Comparison of ENCODE assay signal across 27 cellular contexts in the genomic region with DNA sequence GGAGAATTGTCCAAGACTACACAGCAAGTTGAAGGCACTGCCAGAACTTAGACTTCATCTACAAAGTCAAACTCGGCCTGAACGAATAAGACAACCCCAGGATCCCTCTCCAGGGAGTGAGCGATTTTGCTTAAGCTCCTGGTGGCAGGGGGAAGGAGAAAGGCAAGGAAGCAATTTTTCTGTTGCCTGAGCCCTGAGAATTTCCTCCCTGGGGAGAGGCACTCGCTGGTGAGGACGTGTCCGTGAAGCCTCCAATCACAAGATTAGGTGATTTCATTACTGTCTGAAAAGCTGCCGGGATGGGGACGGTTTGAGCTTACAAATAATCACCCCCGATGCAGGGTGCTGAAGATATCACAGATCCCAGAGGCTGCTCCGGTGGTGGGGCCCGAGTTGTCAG. TPM values are rescaled to one million over a fixed set of nuclear protein-coding genes. Genes with fewer than 3 reads are reported as not detected.
A peak's percentile ranks its signal among the peaks of the same experiment; 100 is the strongest.
DNase-seq lines count a peak whose midpoint lies in the region; ATAC-seq, FAIRE-seq and TF ChIP-seq lines count a peak whose summit lies in the region.
"Had no signal": no experiment of that assay in that cellular context is flagged by ENCODE, and none has a peak within 500 bp of the region (broad histone marks: within the 10 kb centered on the region; RNA-seq: fewer than 3 reads in every experiment).

No MANE protein-coding gene starts in this region.

- no peak overlapping the region for H4K91ac ChIP-seq in neuronal stem cell (ENCODE audit: low read depth, low read length, poor library complexity)

- H3K36me3 ChIP-seq in A673 (ENCODE audit: insufficient read depth, low read length, poor library complexity, severe bottlenecking): no peaks in the 10 kb centered on the region
- no peaks in the 10 kb centered on the region for H3K36me3 ChIP-seq in NT2/D1 (ENCODE audit: insufficient read depth, insufficient read length, low read length)
- H3K36me3 ChIP-seq in neuronal stem cell (replicated peaks in 1 of 2; ENCODE audit: control insufficient read depth in 2 of 2, insufficient read depth in 2 of 2, low read length in 2 of 2): no peaks in the 10 kb centered on the region
- H3K36me3 ChIP-seq in lower lobe of right lung: no peaks in the 10 kb centered on the region
- H3K36me3 ChIP-seq: BE2C had no signal

- no peak overlapping the region for H3K14ac ChIP-seq in neuronal stem cell (ENCODE audit: low read length)

- intact Hi-C loops in A673 (cut with micrococcal nuclease; ENCODE audit: unreplicated experiment) (no loop called here), head of caudate nucleus (cut with DNase I) (no loop called here), lower lobe of right lung (cut with DNase I) (no loop called here)

- FAIRE-seq in frontal cortex (lab: Jason Lieb, UNC): no peak
- FAIRE-seq: A204.1, D721Med, GM12878, GM19239 had no signal

- CTCF ChIA-PET in A673 (lab: Charles Lee): interaction anchor here (0.5 kb wide), 1 partner anchor 165 kb away, joined by 7 read pairs; no protein-coding TSS in a partner anchor

- H2BK120ac ChIP-seq in neuronal stem cell (ENCODE audit: low read depth, low read length): no peak overlapping the region

- ATAC-seq in lower lobe of right lung: no peak
- ATAC-seq: CD8-positive, alpha-beta T cell; GM12878 had no signal

- no peak overlapping the region for H2AFZ ChIP-seq in neuronal stem cell (ENCODE audit: low read length)

- H3K27me3 ChIP-seq in A673 (replicated peaks; ENCODE audit: insufficient read depth, low read depth, low read length, poor library complexity) (no peaks in the 10 kb centered on the region), NT2/D1 (ENCODE audit: insufficient read depth, insufficient read length) (no peaks in the 10 kb centered on the region), neuronal stem cell (ENCODE audit: control insufficient read depth in 3 of 3, insufficient read depth in 3 of 3, low read depth in 1 of 3, low read length in 3 of 3) (no peaks in the 10 kb centered on the region), lower lobe of right lung (ENCODE audit: low read depth) (peaks cover 8% of the 10 kb centered on the region)
- H3K27me3 ChIP-seq: BE2C had no signal

- no peak overlapping the region for H2BK5ac ChIP-seq in neuronal stem cell (ENCODE audit: low read length)

- no peak overlapping the region for H3K23ac ChIP-seq in neuronal stem cell (ENCODE audit: low read depth, low read length, poor library complexity)

- no peaks in the 10 kb centered on the region for H3K9me3 ChIP-seq in A673 (ENCODE audit: low read depth, low read length, poor library complexity, severe bottlenecking)
- peaks cover 13% of the 10 kb centered on the region for H3K9me3 ChIP-seq in NT2/D1 (ENCODE audit: insufficient read depth, low read length)
- H3K9me3 ChIP-seq in neuronal stem cell (replicated peaks in 1 of 2; ENCODE audit: control insufficient read depth in 2 of 2, insufficient read depth in 1 of 2, low read depth in 1 of 2, low read length in 2 of 2): peaks cover 4 to 9% of the 10 kb centered on the region in 2 donors
- H3K9me3 ChIP-seq in lower lobe of right lung: no peaks in the 10 kb centered on the region
- H3K9me3 ChIP-seq: BE2C had no signal

- no TSS peak for BruUV-seq in A673 (replicated peaks; lab: Mats Ljungman, UMichigan)

- H2BK12ac ChIP-seq in neuronal stem cell (ENCODE audit: low read length): no peak overlapping the region

- peak; percentile 65 for DNase-seq in A673 (ENCODE audit: low spot score)
- DNase-seq in D341Med (ENCODE audit: low spot score): peak; percentile 72
- DNase-seq in NT2/D1 (ENCODE audit: low read depth, low spot score): no peak
- no peak for DNase-seq in neuronal stem cell (ENCODE audit: low spot score)
- no peak for DNase-seq in NCI-H226
- no peak for DNase-seq in head of caudate nucleus
- DNase-seq in frontal cortex (ENCODE audit: low spot score in 2 of 2): no peak
- DNase-seq in lower lobe of right lung: no peak
- DNase-seq: ACHN; AML-193; BE2C; Caco-2; CD4-positive, CD25-positive, alpha-beta regulatory T cell; CD8-positive, alpha-beta T cell; DMS 273 treated with DMSO at 0.1 percent for 48 hours; DMS79; EL; GDM1; GOT3; H7; HCEC 1CT had no signal

- H3K9ac ChIP-seq in NT2/D1 (ENCODE audit: insufficient read length, low read depth): peak overlapping the region; percentile 6
- no peak overlapping the region for H3K9ac ChIP-seq in neuronal stem cell (ENCODE audit: low read depth, low read length, poor library complexity)

- no peak overlapping the region for H3K4me2 ChIP-seq in neuronal stem cell (ENCODE audit: insufficient read depth, low read length, poor library complexity, severe bottlenecking)

- H3K27ac ChIP-seq in A673 (ENCODE audit: low read depth, low read length, poor library complexity, severe bottlenecking) (no peak overlapping the region), neuronal stem cell (replicated peaks; ENCODE audit: low read length) (no peak overlapping the region), lower lobe of right lung (no peak overlapping the region)
- H3K27ac ChIP-seq: 22Rv1, C4-2B had no signal

- WGBS in neuronal stem cell (ENCODE audit: extremely low coverage in 2 of 2, insufficient read length in 2 of 2, insufficient replicate concordance in 1 of 2), 2 donors: no CpG with 5 or more reads among the region's 11 CpGs

- no peaks in the 10 kb centered on the region for H3K79me1 ChIP-seq in neuronal stem cell (ENCODE audit: low read depth, low read length)

- no peak overlapping the region for H2AK5ac ChIP-seq in neuronal stem cell (ENCODE audit: low read depth, low read length)

- peak overlapping the region; percentile 1 for H3K18ac ChIP-seq in neuronal stem cell (ENCODE audit: low read length)

- TF ChIP-seq CTCF in A673 (conservative IDR thresholded peaks at IDR 0.05; ENCODE audit: low read depth, low read length) (no peak), lower lobe of right lung (IDR thresholded peaks at IDR 0.05) (no peak)

- H4K8ac ChIP-seq in neuronal stem cell (ENCODE audit: low read depth, low read length): no peak overlapping the region

- no peak overlapping the region for H3K4me3 ChIP-seq in A673 (ENCODE audit: low read depth, low read length, poor library complexity, severe bottlenecking)
- no peak overlapping the region for H3K4me3 ChIP-seq in NT2/D1 (ENCODE audit: insufficient read length, low read depth)
- no peak overlapping the region for H3K4me3 ChIP-seq in neuronal stem cell (ENCODE audit: low read length in 2 of 2)
- H3K4me3 ChIP-seq in lower lobe of right lung: no peak overlapping the region
- H3K4me3 ChIP-seq: GM12878 had no signal

- H3K4me1 ChIP-seq in A673 (ENCODE audit: insufficient read depth, low read length, poor library complexity, severe bottlenecking) (no peaks in the 10 kb centered on the region), NT2/D1 (ENCODE audit: insufficient read depth, insufficient read length) (peaks cover 7% of the 10 kb centered on the region), neuronal stem cell (ENCODE audit: control insufficient read depth in 2 of 2, insufficient read depth in 1 of 2, low read depth in 1 of 2, low read length in 2 of 2) (peaks cover 5 to 9% of the 10 kb centered on the region in 2 donors), lower lobe of right lung (no peaks in the 10 kb centered on the region)
- H3K4me1 ChIP-seq: BE2C, Caco-2 had no signal

- H2BK15ac ChIP-seq in neuronal stem cell (ENCODE audit: low read length): no peak overlapping the region

- POLR2A ChIA-PET in A673 (lab: Charles Lee; ENCODE audit: low non-redundant PET): no interaction called here

- no peak overlapping the region for H3K4ac ChIP-seq in neuronal stem cell (ENCODE audit: low read length)

RNA-seq across cellular contexts. Expression of gene TINCR, which starts 45.6 kb away (rescaled TPM):
- 0.34 and 0.90 TPM in 2 replicates for total RNA-seq in A673 (2021)
- polyA plus RNA-seq in neuronal stem cell (2013, experiment 1 of 2): 7.6 TPM
- polyA plus RNA-seq in neuronal stem cell (2013, experiment 2 of 2): 8.0 TPM
- total RNA-seq in frontal cortex: 0.41 TPM
- 3.9 TPM for total RNA-seq in lower lobe of right lung
- polyA plus RNA-seq: CD4-positive, CD25-positive, alpha-beta regulatory T cell had no signal

Comparison
In these comparisons a context has a peak if more than half of its experiments do, and no peak if none do; other contexts are left out.
1. DNase-seq: peak in A673 (single experiment) and D341Med (single experiment); none in NT2/D1 (single experiment), neuronal stem cell (single experiment), NCI-H226 (single experiment), head of caudate nucleus (0 of 42), frontal cortex (0 of 2) and lower lobe of right lung (single experiment).